5 cellular contexts compared by ENCODE assay signal in genomic region chr6:159733395-159733794, GRCh38. TPM values are rescaled to one million over a fixed set of nuclear protein-coding genes. Genes with fewer than 3 reads are reported as not detected.
DNase-seq lines count a peak whose midpoint lies in the region; ATAC-seq, FAIRE-seq and TF ChIP-seq lines count a peak whose summit lies in the region.
"Not testable (repeated sequence)": the region's sequence is repeated elsewhere in the genome, so short reads cannot be mapped to it uniquely, and the experiment has no call there.

No MANE protein-coding gene starts in this region.

- intact Hi-C loops in CD8-positive, alpha-beta T cell (cut with DNase I, micrococcal nuclease); HepG2 (cut with micrococcal nuclease; ENCODE audit: unreplicated experiment): not testable (repeated sequence)

- H2AFZ ChIP-seq in HepG2 (ENCODE audit: low read length), result not testable (repeated sequence)

- TF ChIP-seq CTCF in CD8-positive, alpha-beta T cell (IDR thresholded peaks at IDR 0.05); HepG2 (CRISPR knock-in tag; IDR thresholded peaks at IDR 0.05); neutrophil (IDR thresholded peaks at IDR 0.05): not testable (repeated sequence)

- POLR2A ChIA-PET in CD8-positive, alpha-beta T cell (lab: Charles Lee), result not testable (repeated sequence)
- POLR2A ChIA-PET in HepG2 (lab: Yijun Ruan, JAX), result interaction anchor here (1.6 to 13.1 kb wide), 2 partner anchors 27 to 56 kb away, joined by 6 to 175 read pairs; partner anchors contain the start of genes ACAT2 and TCP1

- peaks cover 100% of the 10 kb centered on the region for H3K79me2 ChIP-seq in HepG2 (ENCODE audit: insufficient read depth, low read length)

- not testable (repeated sequence) for H3K9ac ChIP-seq in HepG2 (ENCODE audit: insufficient read depth, low read depth, low read length)

- TF ChIP-seq RAD21 in HepG2 (CRISPR knock-in tag; IDR thresholded peaks at IDR 0.05), result not testable (repeated sequence)

- not testable (repeated sequence) for H3K9me3 Mint-ChIP-seq in CD8-positive, alpha-beta T cell; activated T-cell treated with anti-CD3 and anti-CD28 coated beads, Interleukin-2, amount 50 U/mL, for 24 hours; activated naive CD8-positive, alpha-beta T cell treated with anti-CD3 and anti-CD28 coated beads, Interleukin-2, amount 50 U/mL, for 24 hours

- DNase-seq in CD8-positive, alpha-beta T cell; activated T-cell treated with anti-CD3 and anti-CD28 coated beads, Interleukin-2, amount 50 U/mL, for 24 hours; activated naive CD8-positive, alpha-beta T cell treated with anti-CD3 and anti-CD28 coated beads, Interleukin-2, amount 50 U/mL, for 24 hours; HepG2 (ENCODE audit: low spot score): not testable (repeated sequence)

- in situ Hi-C loops in HepG2 (cut with HindIII; ENCODE audit: extremely low pct_ligation_motif_present, low pct_unique_long_range_greater_than_20kb), result not testable (repeated sequence)

- H3K36me3 Mint-ChIP-seq in CD8-positive, alpha-beta T cell, result peaks cover 29% of the 10 kb centered on the region
- H3K36me3 Mint-ChIP-seq in activated T-cell treated with anti-CD3 and anti-CD28 coated beads, Interleukin-2, amount 50 U/mL, for 24 hours (ENCODE audit: low read depth), result peaks cover 77% of the 10 kb centered on the region
- H3K36me3 Mint-ChIP-seq in activated naive CD8-positive, alpha-beta T cell treated with anti-CD3 and anti-CD28 coated beads, Interleukin-2, amount 50 U/mL, for 24 hours (ENCODE audit: low read depth), result peaks cover 31% of the 10 kb centered on the region

- not testable (repeated sequence) for BruUV-seq in HepG2 (replicated peaks; lab: Mats Ljungman, UMichigan)

- FAIRE-seq in HepG2 (lab: Jason Lieb, UNC), result not testable (repeated sequence)

- not testable (repeated sequence) for H3K4me2 ChIP-seq in HepG2 (ENCODE audit: low read depth, low read length)

- H4K20me1 ChIP-seq in HepG2 (ENCODE audit: insufficient read depth, low read length), result peaks cover 94% of the 10 kb centered on the region

- CTCF ChIA-PET in CD8-positive, alpha-beta T cell (lab: Charles Lee), result interaction anchor here (1.7 kb wide), 1 partner anchor 42 kb away, joined by 5 read pairs; no protein-coding TSS in a partner anchor
- CTCF ChIA-PET in HepG2 (lab: Yijun Ruan, JAX; ENCODE audit: low intra/inter-chr PET ratio, low total read pairs), result not testable (repeated sequence)

- not testable (repeated sequence) for H3K4me3 Mint-ChIP-seq in CD8-positive, alpha-beta T cell; activated T-cell treated with anti-CD3 and anti-CD28 coated beads, Interleukin-2, amount 50 U/mL, for 24 hours; activated naive CD8-positive, alpha-beta T cell treated with anti-CD3 and anti-CD28 coated beads, Interleukin-2, amount 50 U/mL, for 24 hours

- H3K9me3 ChIP-seq in CD8-positive, alpha-beta T cell (ENCODE audit: low read length); HepG2 (ENCODE audit: low read length); neutrophil: not testable (repeated sequence)

- TF ChIP-seq EP300 in HepG2 (IDR thresholded peaks at IDR 0.05; ENCODE audit: low read depth in 2 of 2, low read length in 2 of 2); HepG2 (CRISPR knock-in tag; IDR thresholded peaks at IDR 0.05; ENCODE audit: borderline replicate concordance): not testable (repeated sequence)

- TF ChIP-seq POLR2A in HepG2 (IDR thresholded peaks at IDR 0.05; ENCODE audit: insufficient read depth in 1 of 2, low read depth in 2 of 2, low read length in 2 of 2), result not testable (repeated sequence)

- H3K36me3 ChIP-seq in CD8-positive, alpha-beta T cell (ENCODE audit: insufficient read depth, low read length); neutrophil: not testable (repeated sequence)
- H3K36me3 ChIP-seq in HepG2 (replicated peaks in 1 of 2; ENCODE audit: control insufficient read depth in 1 of 2, insufficient read depth in 2 of 2, low read length in 2 of 2), result peaks cover 0 to 20% of the 10 kb centered on the region in 2 experiments; a peak in 4 of 5 replicates

- 95% methylated on average over 12 of the region's 12 CpGs for WGBS in HepG2 (ENCODE audit: low lambda C conversion rate)

- H3K27ac ChIP-seq in CD8-positive, alpha-beta T cell (ENCODE audit: low read depth, low read length); HepG2 (ENCODE audit: extremely low read length, insufficient read depth, low read length): not testable (repeated sequence)
- H3K27ac ChIP-seq in neutrophil, result peak overlapping the region; percentile 26

- H3K27me3 Mint-ChIP-seq in CD8-positive, alpha-beta T cell (ENCODE audit: low read depth); activated T-cell treated with anti-CD3 and anti-CD28 coated beads, Interleukin-2, amount 50 U/mL, for 24 hours; activated naive CD8-positive, alpha-beta T cell treated with anti-CD3 and anti-CD28 coated beads, Interleukin-2, amount 50 U/mL, for 24 hours: not testable (repeated sequence)

- peaks cover 82% of the 10 kb centered on the region for H3K4me1 Mint-ChIP-seq in CD8-positive, alpha-beta T cell (ENCODE audit: low read depth)
- peaks cover 73% of the 10 kb centered on the region for H3K4me1 Mint-ChIP-seq in activated T-cell treated with anti-CD3 and anti-CD28 coated beads, Interleukin-2, amount 50 U/mL, for 24 hours (ENCODE audit: low read depth)
- H3K4me1 Mint-ChIP-seq in activated naive CD8-positive, alpha-beta T cell treated with anti-CD3 and anti-CD28 coated beads, Interleukin-2, amount 50 U/mL, for 24 hours, result peaks cover 65% of the 10 kb centered on the region

- H3K27ac Mint-ChIP-seq in CD8-positive, alpha-beta T cell, result peak overlapping the region; percentile 27
- H3K27ac Mint-ChIP-seq in activated T-cell treated with anti-CD3 and anti-CD28 coated beads, Interleukin-2, amount 50 U/mL, for 24 hours, result peak overlapping the region; percentile 66
- peak overlapping the region; percentile 60 for H3K27ac Mint-ChIP-seq in activated naive CD8-positive, alpha-beta T cell treated with anti-CD3 and anti-CD28 coated beads, Interleukin-2, amount 50 U/mL, for 24 hours

- H3K4me1 ChIP-seq in CD8-positive, alpha-beta T cell (ENCODE audit: insufficient read depth, low read length), result peaks cover 86% of the 10 kb centered on the region
- H3K4me1 ChIP-seq in HepG2 (ENCODE audit: insufficient read depth, low read length) (peaks cover 46% of the 10 kb centered on the region), neutrophil (ENCODE audit: control insufficient read depth in 1 of 2, insufficient read depth in 1 of 2, low read depth in 1 of 2, low read length in 1 of 2) (peaks cover 52 to 70% of the 10 kb centered on the region in 2 experiments)

- H3K4me3 ChIP-seq in CD8-positive, alpha-beta T cell (ENCODE audit: low read depth, low read length); HepG2 (replicated peaks in 1 of 3; ENCODE audit: insufficient read depth in 1 of 3, low read depth in 2 of 3, low read length in 3 of 3); neutrophil (ENCODE audit: low read depth in 1 of 2, low read length in 1 of 2): not testable (repeated sequence)

- not testable (repeated sequence) for H3K27me3 ChIP-seq in CD8-positive, alpha-beta T cell (ENCODE audit: insufficient read depth, low read length); HepG2 (ENCODE audit: control insufficient read depth in 1 of 2, insufficient read depth in 2 of 2, low read length in 2 of 2); neutrophil

- ATAC-seq in CD8-positive, alpha-beta T cell; HepG2: not testable (repeated sequence)
- peak; percentile 28 for ATAC-seq in activated naive CD8-positive, alpha-beta T cell treated with anti-CD3 and anti-CD28 coated beads, Interleukin-2, amount 50 U/mL, for 24 hours

RNA-seq across cellular contexts. Expression of gene WTAP, which starts 6.1 kb away (rescaled TPM):
- total RNA-seq in CD8-positive, alpha-beta T cell, result 100 to 1,000 TPM; 224 to 226 TPM
- total RNA-seq in HepG2 (2016; rRNA removed; fragmentation: Illumina TruSeq; extraction: Trizol), result 167 and 203 TPM in 2 replicates
- 67.7 and 76.4 TPM in 2 replicates for total RNA-seq in HepG2 (2016; cell fraction: cytosol; rRNA removed; fragmentation: Illumina TruSeq; extraction: Trizol; ENCODE audit: low read depth)
- total RNA-seq in HepG2 (2016; cell fraction: insoluble cytoplasmic fraction; rRNA removed; fragmentation: Illumina TruSeq; extraction: Trizol), result 167 and 194 TPM in 2 replicates
- 157 and 172 TPM in 2 replicates for total RNA-seq in HepG2 (2016; cell fraction: membrane; rRNA removed; fragmentation: Illumina TruSeq; extraction: Trizol)
- total RNA-seq in HepG2 (2016; cell fraction: nucleus; rRNA removed; fragmentation: Illumina TruSeq; extraction: Trizol), result 123 and 137 TPM in 2 replicates
- polyA plus RNA-seq in HepG2 (2011; rRNA removed), result 29.4 and 31.6 TPM in 2 replicates
- 14.5 and 23.5 TPM in 2 replicates for polyA plus RNA-seq in HepG2 (2011; cell fraction: cytosol; rRNA removed)
- 34.9 and 43.6 TPM in 2 replicates for polyA plus RNA-seq in HepG2 (2011; cell fraction: nucleus; rRNA removed)
- 82.9 and 92.4 TPM in 2 replicates for polyA plus RNA-seq in HepG2 (2012)
- polyA plus RNA-seq in HepG2 (2016; cell fraction: cytosol; fragmentation: Illumina TruSeq; extraction: Trizol; ENCODE audit: low read depth), result 82.6 and 108 TPM in 2 replicates
- polyA plus RNA-seq in HepG2 (2016; cell fraction: insoluble cytoplasmic fraction; fragmentation: Illumina TruSeq; extraction: Trizol; ENCODE audit: low read depth), result 194 and 196 TPM in 2 replicates
- polyA plus RNA-seq in HepG2 (2016; cell fraction: membrane; fragmentation: Illumina TruSeq; extraction: Trizol; ENCODE audit: low read depth), result 129 and 154 TPM in 2 replicates
- polyA plus RNA-seq in HepG2 (2016; cell fraction: nucleus; fragmentation: Illumina TruSeq; extraction: Trizol; ENCODE audit: insufficient read depth, low read depth), result 169 and 179 TPM in 2 replicates
- 21.5 and 32.6 TPM in 2 replicates for polyA minus RNA-seq in HepG2 (2011; rRNA and poly(A)+ RNA removed; ENCODE audit: low replicate concordance)
- 22.7 and 30.4 TPM in 2 replicates for polyA minus RNA-seq in HepG2 (2011; cell fraction: cytosol; rRNA and poly(A)+ RNA removed)
- polyA minus RNA-seq in HepG2 (2011; cell fraction: nucleus; rRNA and poly(A)+ RNA removed), result 131 and 155 TPM in 2 replicates

RNA-seq across cellular contexts. Expression of gene ACAT2, which starts 28.4 kb away (rescaled TPM):
- 10 to 100 TPM; 23.3 to 24.1 TPM for total RNA-seq in CD8-positive, alpha-beta T cell
- total RNA-seq in HepG2 (2016; rRNA removed; fragmentation: Illumina TruSeq; extraction: Trizol), result 534 and 775 TPM in 2 replicates
- 162 and 165 TPM in 2 replicates for total RNA-seq in HepG2 (2016; cell fraction: cytosol; rRNA removed; fragmentation: Illumina TruSeq; extraction: Trizol; ENCODE audit: low read depth)
- total RNA-seq in HepG2 (2016; cell fraction: insoluble cytoplasmic fraction; rRNA removed; fragmentation: Illumina TruSeq; extraction: Trizol), result 542 and 812 TPM in 2 replicates
- 231 and 232 TPM in 2 replicates for total RNA-seq in HepG2 (2016; cell fraction: membrane; rRNA removed; fragmentation: Illumina TruSeq; extraction: Trizol)
- total RNA-seq in HepG2 (2016; cell fraction: nucleus; rRNA removed; fragmentation: Illumina TruSeq; extraction: Trizol), result 200 and 223 TPM in 2 replicates
- polyA plus RNA-seq in HepG2 (2011; rRNA removed), result 121 and 132 TPM in 2 replicates
- 62.8 and 103 TPM in 2 replicates for polyA plus RNA-seq in HepG2 (2011; cell fraction: cytosol; rRNA removed)
- polyA plus RNA-seq in HepG2 (2011; cell fraction: nucleus; rRNA removed), result 28.1 and 44.2 TPM in 2 replicates
- 172 and 185 TPM in 2 replicates for polyA plus RNA-seq in HepG2 (2012)
- polyA plus RNA-seq in HepG2 (2016; cell fraction: cytosol; fragmentation: Illumina TruSeq; extraction: Trizol; ENCODE audit: low read depth), result 142 and 156 TPM in 2 replicates
- 580 and 631 TPM in 2 replicates for polyA plus RNA-seq in HepG2 (2016; cell fraction: insoluble cytoplasmic fraction; fragmentation: Illumina TruSeq; extraction: Trizol; ENCODE audit: low read depth)
- 160 and 171 TPM in 2 replicates for polyA plus RNA-seq in HepG2 (2016; cell fraction: membrane; fragmentation: Illumina TruSeq; extraction: Trizol; ENCODE audit: low read depth)
- 219 and 233 TPM in 2 replicates for polyA plus RNA-seq in HepG2 (2016; cell fraction: nucleus; fragmentation: Illumina TruSeq; extraction: Trizol; ENCODE audit: insufficient read depth, low read depth)
- polyA minus RNA-seq in HepG2 (2011; rRNA and poly(A)+ RNA removed; ENCODE audit: low replicate concordance), result 52.5 and 89.6 TPM in 2 replicates
- polyA minus RNA-seq in HepG2 (2011; cell fraction: cytosol; rRNA and poly(A)+ RNA removed), result 46.9 and 65.1 TPM in 2 replicates
- polyA minus RNA-seq in HepG2 (2011; cell fraction: nucleus; rRNA and poly(A)+ RNA removed), result 46.6 and 77.2 TPM in 2 replicates

RNA-seq across cellular contexts. Expression of gene SOD2, which starts 40.4 kb away (rescaled TPM):
- total RNA-seq in CD8-positive, alpha-beta T cell, result 10 to 100 TPM; 99.1 to 99.6 TPM
- 304 and 480 TPM in 2 replicates for total RNA-seq in HepG2 (2016; rRNA removed; fragmentation: Illumina TruSeq; extraction: Trizol)
- total RNA-seq in HepG2 (2016; cell fraction: cytosol; rRNA removed; fragmentation: Illumina TruSeq; extraction: Trizol; ENCODE audit: low read depth), result 45.4 and 49.6 TPM in 2 replicates
- 318 and 477 TPM in 2 replicates for total RNA-seq in HepG2 (2016; cell fraction: insoluble cytoplasmic fraction; rRNA removed; fragmentation: Illumina TruSeq; extraction: Trizol)
- total RNA-seq in HepG2 (2016; cell fraction: membrane; rRNA removed; fragmentation: Illumina TruSeq; extraction: Trizol), result 107 and 113 TPM in 2 replicates
- 139 and 147 TPM in 2 replicates for total RNA-seq in HepG2 (2016; cell fraction: nucleus; rRNA removed; fragmentation: Illumina TruSeq; extraction: Trizol)
- 309 and 347 TPM in 2 replicates for polyA plus RNA-seq in HepG2 (2011; rRNA removed)
- polyA plus RNA-seq in HepG2 (2011; cell fraction: cytosol; rRNA removed), result 344 and 402 TPM in 2 replicates
- polyA plus RNA-seq in HepG2 (2011; cell fraction: nucleus; rRNA removed), result 137 and 170 TPM in 2 replicates
- polyA plus RNA-seq in HepG2 (2012), result 224 and 410 TPM in 2 replicates
- 49.9 and 50.9 TPM in 2 replicates for polyA plus RNA-seq in HepG2 (2016; cell fraction: cytosol; fragmentation: Illumina TruSeq; extraction: Trizol; ENCODE audit: low read depth)
- polyA plus RNA-seq in HepG2 (2016; cell fraction: insoluble cytoplasmic fraction; fragmentation: Illumina TruSeq; extraction: Trizol; ENCODE audit: low read depth), result 348 and 371 TPM in 2 replicates
- polyA plus RNA-seq in HepG2 (2016; cell fraction: membrane; fragmentation: Illumina TruSeq; extraction: Trizol; ENCODE audit: low read depth), result 68.6 and 72.0 TPM in 2 replicates
- 136 and 146 TPM in 2 replicates for polyA plus RNA-seq in HepG2 (2016; cell fraction: nucleus; fragmentation: Illumina TruSeq; extraction: Trizol; ENCODE audit: insufficient read depth, low read depth)
- 155 and 334 TPM in 2 replicates for polyA minus RNA-seq in HepG2 (2011; rRNA and poly(A)+ RNA removed; ENCODE audit: low replicate concordance)
- polyA minus RNA-seq in HepG2 (2011; cell fraction: cytosol; rRNA and poly(A)+ RNA removed), result 233 and 325 TPM in 2 replicates
- 105 and 146 TPM in 2 replicates for polyA minus RNA-seq in HepG2 (2011; cell fraction: nucleus; rRNA and poly(A)+ RNA removed)

RNA-seq across cellular contexts. Expression of gene TCP1, which starts 56.0 kb away (rescaled TPM):
- total RNA-seq in CD8-positive, alpha-beta T cell, result 100 to 1,000 TPM; 221 to 222 TPM
- total RNA-seq in HepG2 (2016; rRNA removed; fragmentation: Illumina TruSeq; extraction: Trizol), result 553 and 677 TPM in 2 replicates
- 167 and 195 TPM in 2 replicates for total RNA-seq in HepG2 (2016; cell fraction: cytosol; rRNA removed; fragmentation: Illumina TruSeq; extraction: Trizol; ENCODE audit: low read depth)
- total RNA-seq in HepG2 (2016; cell fraction: insoluble cytoplasmic fraction; rRNA removed; fragmentation: Illumina TruSeq; extraction: Trizol), result 558 and 662 TPM in 2 replicates
- total RNA-seq in HepG2 (2016; cell fraction: membrane; rRNA removed; fragmentation: Illumina TruSeq; extraction: Trizol), result 368 and 445 TPM in 2 replicates
- 262 and 285 TPM in 2 replicates for total RNA-seq in HepG2 (2016; cell fraction: nucleus; rRNA removed; fragmentation: Illumina TruSeq; extraction: Trizol)
- 102 and 116 TPM in 2 replicates for polyA plus RNA-seq in HepG2 (2011; rRNA removed)
- 99.2 and 105 TPM in 2 replicates for polyA plus RNA-seq in HepG2 (2011; cell fraction: cytosol; rRNA removed)
- polyA plus RNA-seq in HepG2 (2011; cell fraction: nucleus; rRNA removed), result 138 and 159 TPM in 2 replicates
- 242 and 252 TPM in 2 replicates for polyA plus RNA-seq in HepG2 (2012)
- 157 and 173 TPM in 2 replicates for polyA plus RNA-seq in HepG2 (2016; cell fraction: cytosol; fragmentation: Illumina TruSeq; extraction: Trizol; ENCODE audit: low read depth)
- 584 and 596 TPM in 2 replicates for polyA plus RNA-seq in HepG2 (2016; cell fraction: insoluble cytoplasmic fraction; fragmentation: Illumina TruSeq; extraction: Trizol; ENCODE audit: low read depth)
- polyA plus RNA-seq in HepG2 (2016; cell fraction: membrane; fragmentation: Illumina TruSeq; extraction: Trizol; ENCODE audit: low read depth), result 236 and 293 TPM in 2 replicates
- polyA plus RNA-seq in HepG2 (2016; cell fraction: nucleus; fragmentation: Illumina TruSeq; extraction: Trizol; ENCODE audit: insufficient read depth, low read depth), result 406 and 459 TPM in 2 replicates
- 138 and 285 TPM in 2 replicates for polyA minus RNA-seq in HepG2 (2011; rRNA and poly(A)+ RNA removed; ENCODE audit: low replicate concordance)
- 242 and 244 TPM in 2 replicates for polyA minus RNA-seq in HepG2 (2011; cell fraction: cytosol; rRNA and poly(A)+ RNA removed)
- 245 and 282 TPM in 2 replicates for polyA minus RNA-seq in HepG2 (2011; cell fraction: nucleus; rRNA and poly(A)+ RNA removed)

RNA-seq across cellular contexts. Expression of gene MRPL18, which starts 56.9 kb away (rescaled TPM):
- total RNA-seq in CD8-positive, alpha-beta T cell, result 10 to 100 TPM; 17.5 to 18.8 TPM
- 176 and 241 TPM in 2 replicates for total RNA-seq in HepG2 (2016; rRNA removed; fragmentation: Illumina TruSeq; extraction: Trizol)
- total RNA-seq in HepG2 (2016; cell fraction: cytosol; rRNA removed; fragmentation: Illumina TruSeq; extraction: Trizol; ENCODE audit: low read depth), result 87.3 and 95.0 TPM in 2 replicates
- total RNA-seq in HepG2 (2016; cell fraction: insoluble cytoplasmic fraction; rRNA removed; fragmentation: Illumina TruSeq; extraction: Trizol), result 183 and 249 TPM in 2 replicates
- total RNA-seq in HepG2 (2016; cell fraction: membrane; rRNA removed; fragmentation: Illumina TruSeq; extraction: Trizol), result 132 TPM in 2 replicates
- 62.7 and 70.4 TPM in 2 replicates for total RNA-seq in HepG2 (2016; cell fraction: nucleus; rRNA removed; fragmentation: Illumina TruSeq; extraction: Trizol)
- polyA plus RNA-seq in HepG2 (2011; rRNA removed), result 74.2 and 85.6 TPM in 2 replicates
- polyA plus RNA-seq in HepG2 (2011; cell fraction: cytosol; rRNA removed), result 65.6 and 79.0 TPM in 2 replicates
- polyA plus RNA-seq in HepG2 (2011; cell fraction: nucleus; rRNA removed), result 20.8 and 28.8 TPM in 2 replicates
- polyA plus RNA-seq in HepG2 (2012), result 63.5 and 72.2 TPM in 2 replicates
- 85.1 and 96.0 TPM in 2 replicates for polyA plus RNA-seq in HepG2 (2016; cell fraction: cytosol; fragmentation: Illumina TruSeq; extraction: Trizol; ENCODE audit: low read depth)
- 291 and 300 TPM in 2 replicates for polyA plus RNA-seq in HepG2 (2016; cell fraction: insoluble cytoplasmic fraction; fragmentation: Illumina TruSeq; extraction: Trizol; ENCODE audit: low read depth)
- polyA plus RNA-seq in HepG2 (2016; cell fraction: membrane; fragmentation: Illumina TruSeq; extraction: Trizol; ENCODE audit: low read depth), result 120 and 134 TPM in 2 replicates
- polyA plus RNA-seq in HepG2 (2016; cell fraction: nucleus; fragmentation: Illumina TruSeq; extraction: Trizol; ENCODE audit: insufficient read depth, low read depth), result 124 and 125 TPM in 2 replicates
- polyA minus RNA-seq in HepG2 (2011; rRNA and poly(A)+ RNA removed; ENCODE audit: low replicate concordance), result 34.2 and 40.9 TPM in 2 replicates
- 21.3 and 22.0 TPM in 2 replicates for polyA minus RNA-seq in HepG2 (2011; cell fraction: cytosol; rRNA and poly(A)+ RNA removed)
- 17.4 and 18.3 TPM in 2 replicates for polyA minus RNA-seq in HepG2 (2011; cell fraction: nucleus; rRNA and poly(A)+ RNA removed)

Comparison
In these comparisons a context has a peak if more than half of its experiments do, and no peak if none do; other contexts are left out.
1. RNA of gene ACAT2, which starts 28.4 kb away (total RNA-seq): 162 to 812 TPM in HepG2; 23.3 to 24.1 TPM in CD8-positive, alpha-beta T cell; every median in the first group is over 4 times any median in the second.
2. Peak in every context shown above with its lines, with median percentiles within 50 percentile points of each other: H3K27ac Mint-ChIP-seq.